ENCODE assay signal across 36 cellular contexts in genomic region chr15:29342201-29342600, GRCh38.
"Had no signal": no experiment of that assay in that cellular context is flagged by ENCODE, and none has a peak within 500 bp of the region (broad histone marks: within the 10 kb centered on the region; RNA-seq: fewer than 3 reads in every experiment).

No MANE protein-coding gene starts in this region.

- H3K27ac ChIP-seq: adrenal gland, body of pancreas, brain microvascular endothelial cell, breast epithelium, VCaP had no signal

- H3K9me3 Mint-ChIP-seq: activated CD4-positive, alpha-beta memory T cell treated with anti-CD3 and anti-CD28 coated beads, Interleukin-2, amount 10 ng/mL, durations not matched to agents 7 days and 5 days; activated CD4-positive, alpha-beta T cell treated with anti-CD3 and anti-CD28 coated beads, Interleukin-2, amount 10 ng/mL, durations not matched to agents 7 days and 5 days; activated naive CD4-positive, alpha-beta T cell treated with anti-CD3 and anti-CD28 coated beads, Interleukin-2, amount 10 ng/mL, durations not matched to agents 7 days and 5 days; activated naive CD4-positive, alpha-beta T cell treated with anti-CD3 and anti-CD28 coated beads, Interleukin-2, amount 50 U/mL, for 72 hours; activated naive CD8-positive, alpha-beta T cell treated with anti-CD3 and anti-CD28 coated beads for 36 hours; activated T-cell treated with anti-CD3 and anti-CD28 coated beads, Interleukin-2, amount 50 U/mL, for 24 hours; activated T-helper 2 cell treated with anti-CD3 and anti-CD28 coated beads, Interferon-gamma antibody, Interleukin-2, Interleukin-4, amounts not matched to agents 10 μg/mL and 5 μg/mL and 100 μg/mL, durations not matched to agents 14 hours and 24 hours and 36 hours; T-helper 1 cell treated with Interleukin-12 subunit alpha and Interleukin-12 subunit beta and Interleukin-4 antibody, amounts not matched to agents 30 μg/mL and 1 μg/mL, for 36 hours; T-helper 2 cell treated with Interferon-gamma antibody and Interleukin-4, amounts not matched to agents 5 μg/mL and 100 μg/mL, for 36 hours had no signal

- H3K27me3 ChIP-seq: adrenal gland, body of pancreas, brain microvascular endothelial cell, breast epithelium had no signal

- FAIRE-seq: astrocyte, TTC549 had no signal

- H3K36me3 Mint-ChIP-seq: activated CD8-positive, alpha-beta memory T cell treated with anti-CD3 and anti-CD28 coated beads, Interleukin-2, amount 10 ng/mL, durations not matched to agents 7 days and 5 days; activated naive CD4-positive, alpha-beta T cell treated with anti-CD3 and anti-CD28 coated beads, Interleukin-2, amount 10 ng/mL, durations not matched to agents 7 days and 5 days; activated naive CD4-positive, alpha-beta T cell treated with anti-CD3 and anti-CD28 coated beads, Interleukin-2, amount 50 U/mL, for 72 hours; activated naive CD8-positive, alpha-beta T cell treated with anti-CD3 and anti-CD28 coated beads for 36 hours had no signal

- H3K4me3 Mint-ChIP-seq: activated CD4-positive, alpha-beta memory T cell treated with anti-CD3 and anti-CD28 coated beads, Interleukin-2, amount 10 ng/mL, durations not matched to agents 7 days and 5 days; activated CD4-positive, alpha-beta T cell treated with anti-CD3 and anti-CD28 coated beads for 36 hours; activated CD4-positive, alpha-beta T cell treated with anti-CD3 and anti-CD28 coated beads, Interleukin-2, amount 10 ng/mL, durations not matched to agents 7 days and 5 days; activated CD8-positive, alpha-beta memory T cell treated with anti-CD3 and anti-CD28 coated beads, Interleukin-2, amount 10 ng/mL, durations not matched to agents 7 days and 5 days; activated CD8-positive, alpha-beta T cell treated with anti-CD3 and anti-CD28 coated beads, Interleukin-2, amount 10 ng/mL, durations not matched to agents 7 days and 5 days; activated naive CD4-positive, alpha-beta T cell treated with anti-CD3 and anti-CD28 coated beads, Interleukin-2, amount 10 ng/mL, durations not matched to agents 7 days and 5 days; activated naive CD8-positive, alpha-beta T cell treated with anti-CD3 and anti-CD28 coated beads for 36 hours; activated T-cell treated with anti-CD3 and anti-CD28 coated beads, Interleukin-2, amount 50 U/mL, for 24 hours; T-helper 1 cell treated with Interleukin-12 subunit alpha and Interleukin-12 subunit beta and Interleukin-4 antibody, amounts not matched to agents 30 μg/mL and 1 μg/mL, for 36 hours; T-helper 2 cell treated with Interferon-gamma antibody and Interleukin-4, amounts not matched to agents 5 μg/mL and 100 μg/mL, for 36 hours had no signal

- H3K27ac Mint-ChIP-seq: activated CD4-positive, alpha-beta memory T cell treated with anti-CD3 and anti-CD28 coated beads, Interleukin-2, amount 10 ng/mL, durations not matched to agents 7 days and 5 days; activated CD4-positive, alpha-beta T cell treated with anti-CD3 and anti-CD28 coated beads for 36 hours; activated CD4-positive, alpha-beta T cell treated with anti-CD3 and anti-CD28 coated beads, Interleukin-2, amount 10 ng/mL, durations not matched to agents 7 days and 5 days; activated CD8-positive, alpha-beta memory T cell treated with anti-CD3 and anti-CD28 coated beads, Interleukin-2, amount 10 ng/mL, durations not matched to agents 7 days and 5 days; activated CD8-positive, alpha-beta T cell treated with anti-CD3 and anti-CD28 coated beads, Interleukin-2, amount 10 ng/mL, durations not matched to agents 7 days and 5 days; activated naive CD4-positive, alpha-beta T cell treated with anti-CD3 and anti-CD28 coated beads, Interleukin-2, amount 10 ng/mL, durations not matched to agents 7 days and 5 days; activated naive CD4-positive, alpha-beta T cell treated with anti-CD3 and anti-CD28 coated beads, Interleukin-2, amount 50 U/mL, for 72 hours; activated naive CD8-positive, alpha-beta T cell treated with anti-CD3 and anti-CD28 coated beads for 36 hours; activated T-cell treated with anti-CD3 and anti-CD28 coated beads, Interleukin-2, amount 50 U/mL, for 24 hours; activated T-helper 2 cell treated with anti-CD3 and anti-CD28 coated beads, Interferon-gamma antibody, Interleukin-2, Interleukin-4, amounts not matched to agents 10 μg/mL and 5 μg/mL and 100 μg/mL, durations not matched to agents 14 hours and 24 hours and 36 hours; T-helper 1 cell treated with Interleukin-12 subunit alpha and Interleukin-12 subunit beta and Interleukin-4 antibody, amounts not matched to agents 30 μg/mL and 1 μg/mL, for 36 hours; T-helper 2 cell treated with Interferon-gamma antibody and Interleukin-4, amounts not matched to agents 5 μg/mL and 100 μg/mL, for 36 hours had no signal

- H3K9me3 ChIP-seq: adrenal gland, body of pancreas, breast epithelium had no signal

- ATAC-seq: activated CD4-positive, alpha-beta T cell treated with anti-CD3 and anti-CD28 coated beads for 36 hours; activated CD4-positive, CD25-positive, alpha-beta regulatory T cell treated with anti-CD3 and anti-CD28 coated beads, Interleukin-2, amount 50 U/mL, for 24 hours; activated CD8-positive, alpha-beta memory T cell treated with anti-CD3 and anti-CD28 coated beads, Interleukin-2, amount 10 ng/mL, durations not matched to agents 7 days and 5 days; activated CD8-positive, alpha-beta T cell treated with anti-CD3 and anti-CD28 coated beads, Interleukin-2, amount 10 ng/mL, durations not matched to agents 7 days and 5 days; activated naive CD4-positive, alpha-beta T cell treated with anti-CD3 and anti-CD28 coated beads, Interleukin-2, amount 50 U/mL, for 72 hours; body of pancreas had no signal

- H3K4me3 ChIP-seq: adrenal gland, body of pancreas, breast epithelium had no signal

- H3K27me3 Mint-ChIP-seq: activated CD4-positive, alpha-beta memory T cell treated with anti-CD3 and anti-CD28 coated beads, Interleukin-2, amount 10 ng/mL, durations not matched to agents 7 days and 5 days; activated CD4-positive, alpha-beta T cell treated with anti-CD3 and anti-CD28 coated beads for 36 hours; activated CD8-positive, alpha-beta memory T cell treated with anti-CD3 and anti-CD28 coated beads, Interleukin-2, amount 10 ng/mL, durations not matched to agents 7 days and 5 days; activated naive CD4-positive, alpha-beta T cell treated with anti-CD3 and anti-CD28 coated beads, Interleukin-2, amount 10 ng/mL, durations not matched to agents 7 days and 5 days; activated naive CD8-positive, alpha-beta T cell treated with anti-CD3 and anti-CD28 coated beads for 36 hours; activated T-cell treated with anti-CD3 and anti-CD28 coated beads, Interleukin-2, amount 50 U/mL, for 24 hours had no signal

- H3K36me3 ChIP-seq: adrenal gland, brain microvascular endothelial cell, breast epithelium had no signal

- H3K4me1 Mint-ChIP-seq: activated CD4-positive, alpha-beta memory T cell treated with anti-CD3 and anti-CD28 coated beads, Interleukin-2, amount 10 ng/mL, durations not matched to agents 7 days and 5 days; activated CD4-positive, alpha-beta T cell treated with anti-CD3 and anti-CD28 coated beads for 36 hours; activated CD4-positive, alpha-beta T cell treated with anti-CD3 and anti-CD28 coated beads, Interleukin-2, amount 10 ng/mL, durations not matched to agents 7 days and 5 days; activated CD8-positive, alpha-beta memory T cell treated with anti-CD3 and anti-CD28 coated beads, Interleukin-2, amount 10 ng/mL, durations not matched to agents 7 days and 5 days; activated naive CD4-positive, alpha-beta T cell treated with anti-CD3 and anti-CD28 coated beads, Interleukin-2, amount 10 ng/mL, durations not matched to agents 7 days and 5 days; activated naive CD8-positive, alpha-beta T cell treated with anti-CD3 and anti-CD28 coated beads for 36 hours had no signal

- H3K4me1 ChIP-seq: adrenal gland, breast epithelium had no signal

- DNase-seq: activated CD4-positive, alpha-beta memory T cell treated with anti-CD3 and anti-CD28 coated beads, Interleukin-2, amount 10 ng/mL, durations not matched to agents 7 days and 5 days; activated CD4-positive, alpha-beta T cell treated with anti-CD3 and anti-CD28 coated beads for 1 hour; activated CD4-positive, alpha-beta T cell treated with anti-CD3 and anti-CD28 coated beads for 36 hours; activated CD4-positive, alpha-beta T cell treated with anti-CD3 and anti-CD28 coated beads for 48 hours; activated CD4-positive, alpha-beta T cell treated with anti-CD3 and anti-CD28 coated beads, Interleukin-2, amount 10 ng/mL, durations not matched to agents 7 days and 5 days; activated CD4-positive, alpha-beta T cell treated with anti-CD3 and anti-CD28 coated beads, Interleukin-2, amount 50 U/mL, for 48 hours; activated CD4-positive, CD25-positive, alpha-beta regulatory T cell; activated CD8-positive, alpha-beta memory T cell treated with anti-CD3 and anti-CD28 coated beads for 24 hours; activated CD8-positive, alpha-beta memory T cell treated with anti-CD3 and anti-CD28 coated beads, Interleukin-2, amount 10 ng/mL, durations not matched to agents 7 days and 5 days; activated CD8-positive, alpha-beta memory T cell treated with anti-CD3 and anti-CD28 coated beads, Interleukin-2, amount 50 U/mL, for 48 hours; activated CD8-positive, alpha-beta T cell treated with anti-CD3 and anti-CD28 coated beads, Interleukin-2, amount 10 ng/mL, durations not matched to agents 7 days and 5 days; activated effector memory CD4-positive, alpha-beta T cell treated with Interleukin-2 at 50 U/mL for 16 hours; activated gamma-delta T cell; activated naive CD4-positive, alpha-beta T cell treated with anti-CD3 and anti-CD28 coated beads, Interleukin-2, amount 10 ng/mL, durations not matched to agents 7 days and 5 days; activated naive CD4-positive, alpha-beta T cell treated with Interleukin-2 at 50 U/mL for 16 hours; activated naive CD8-positive, alpha-beta T cell treated with anti-CD3 and anti-CD28 coated beads for 36 hours; activated T-cell treated with anti-CD3 and anti-CD28 coated beads, Interleukin-2, amount 50 U/mL, for 24 hours; activated T-cell treated with anti-CD3 and anti-CD28 coated beads, Interleukin-2, amount 50 U/mL, for 48 hours; adrenal gland; amniotic stem cell; aorta; body of pancreas; brain microvascular endothelial cell; central memory CD4-positive, alpha-beta T cell; T-helper 1 cell; T-helper 2 cell; T-helper 9 cell had no signal
